17 cellular contexts compared by ENCODE assay signal in genomic region chr1:245086389-245086969, GRCh38.
A peak's percentile ranks its signal among the peaks of the same experiment; 100 is the strongest.
DNase-seq lines count a peak whose midpoint lies in the region; TF ChIP-seq lines count a peak whose summit lies in the region.
"Had no signal": no experiment of that assay in that cellular context is flagged by ENCODE, and none has a peak within 500 bp of the region (broad histone marks: within the 10 kb centered on the region; RNA-seq: fewer than 3 reads in every experiment).

No MANE protein-coding gene starts in this region.

- TF ChIP-seq CTCF in fibroblast of the aortic adventitia (IDR thresholded peaks at IDR 0.05; ENCODE audit: insufficient read depth, low read length) (no peak), Caco-2 (IDR thresholded peaks at IDR 0.05; ENCODE audit: insufficient read depth in 1 of 2, low read depth in 1 of 2, low read length in 1 of 2, severe bottlenecking in 1 of 2, unreplicated experiment in 1 of 2) (no peak)

- no peak overlapping the region for H3K27ac Mint-ChIP-seq in Caco-2 (ENCODE audit: unreplicated experiment)
- H3K27ac Mint-ChIP-seq: activated T-cell treated with anti-CD3 and anti-CD28 coated beads, Interleukin-2, amount 50 U/mL, for 72 hours; CD4-positive, CD25-positive, alpha-beta regulatory T cell; nephron had no signal

- H3K4me1 Mint-ChIP-seq in Caco-2 (ENCODE audit: low read depth, unreplicated experiment) = peaks cover 9% of the 10 kb centered on the region
- H3K4me1 Mint-ChIP-seq: CD4-positive, CD25-positive, alpha-beta regulatory T cell; nephron had no signal

- H3K4me3 Mint-ChIP-seq in Caco-2 (ENCODE audit: unreplicated experiment) = no peak overlapping the region
- H3K4me3 Mint-ChIP-seq: activated T-cell treated with anti-CD3 and anti-CD28 coated beads, Interleukin-2, amount 50 U/mL, for 72 hours; CD4-positive, CD25-positive, alpha-beta regulatory T cell; nephron had no signal

- H3K36me3 ChIP-seq in skeletal muscle satellite cell (ENCODE audit: insufficient read depth, low read length) (no peaks in the 10 kb centered on the region), Caco-2 (ENCODE audit: control insufficient read depth, insufficient read depth, low read length) (no peaks in the 10 kb centered on the region; the same call in 1 of the 2 replicates)

- no peaks in the 10 kb centered on the region for H3K27me3 ChIP-seq in skeletal muscle satellite cell (ENCODE audit: control insufficient read depth, insufficient read depth, low read length)
- H3K27me3 ChIP-seq in Caco-2 (replicated peaks; ENCODE audit: control insufficient read depth, insufficient read depth, low read length) = no peaks in the 10 kb centered on the region

- peaks cover 29% of the 10 kb centered on the region for H3K4me1 ChIP-seq in skeletal muscle satellite cell (ENCODE audit: control insufficient read depth, insufficient read depth, low read length)
- H3K4me1 ChIP-seq in Caco-2 = no peaks in the 10 kb centered on the region; the same call in 1 of the 2 replicates
- H3K4me1 ChIP-seq: psoas muscle had no signal

- POLR2A ChIA-PET in Caco-2 (lab: Charles Lee) = no interaction called here

- CTCF ChIA-PET in Caco-2 (lab: Charles Lee) = interaction anchor here (0.6 kb wide), 1 partner anchor 45 kb away, joined by 3 read pairs; no protein-coding TSS in a partner anchor

- no peaks in the 10 kb centered on the region for H3K9me3 Mint-ChIP-seq in Caco-2 (ENCODE audit: unreplicated experiment)
- H3K9me3 Mint-ChIP-seq: activated T-cell treated with anti-CD3 and anti-CD28 coated beads, Interleukin-2, amount 50 U/mL, for 72 hours; CD4-positive, CD25-positive, alpha-beta regulatory T cell; nephron had no signal

- no peaks in the 10 kb centered on the region for H3K9me3 ChIP-seq in skeletal muscle satellite cell (replicated peaks; ENCODE audit: low read length)
- H3K9me3 ChIP-seq in Caco-2 = no peaks in the 10 kb centered on the region
- H3K9me3 ChIP-seq: psoas muscle had no signal

- no peaks in the 10 kb centered on the region for H3K27me3 Mint-ChIP-seq in Caco-2 (ENCODE audit: insufficient read depth, unreplicated experiment)

- BruUV-seq in Caco-2 (replicated peaks; lab: Mats Ljungman, UMichigan) = no TSS peak

- H3K36me3 Mint-ChIP-seq in Caco-2 (ENCODE audit: insufficient read depth, unreplicated experiment) = peaks cover 5% of the 10 kb centered on the region
- H3K36me3 Mint-ChIP-seq: CD4-positive, CD25-positive, alpha-beta regulatory T cell had no signal

- H3K4me3 ChIP-seq in fibroblast of the aortic adventitia (ENCODE audit: low read depth, low read length) (no peak overlapping the region), skeletal muscle satellite cell (ENCODE audit: low read length) (no peak overlapping the region), Caco-2 (ENCODE audit: low read depth, low read length) (no peak overlapping the region)
- H3K4me3 ChIP-seq: psoas muscle had no signal

- intact Hi-C loops in Caco-2 (cut with micrococcal nuclease; ENCODE audit: unreplicated experiment) = no loop called here

- H3K9ac ChIP-seq in skeletal muscle satellite cell (ENCODE audit: low read depth, low read length) = peak overlapping the region; percentile 16

- peak; percentile 22 for DNase-seq in GM04504 (ENCODE audit: low read depth)
- peak; percentile 80 for DNase-seq in amniotic epithelial cell (ENCODE audit: low read depth)
- peak; percentile 62 for DNase-seq in fibroblast of the aortic adventitia (ENCODE audit: low read depth)
- no peak for DNase-seq in Caco-2
- DNase-seq in NCI-H2171 (lab: John Stamatoyannopoulos, UW) = no peak
- no peak for DNase-seq in kidney tubule cell (ENCODE audit: low spot score)
- DNase-seq: activated CD4-positive, alpha-beta T cell treated with anti-CD3 and anti-CD28 coated beads, Interleukin-2, amount 50 U/mL, for 48 hours; CD4-positive, CD25-positive, alpha-beta regulatory T cell; cortex of kidney; DND-41; MM.1S; NCI-H2029; NCI-H524; psoas muscle had no signal

- H3K4me2 ChIP-seq in skeletal muscle satellite cell (ENCODE audit: low read length) = peak overlapping the region; percentile 49

Comparison
In these comparisons a context has a peak if more than half of its experiments do, and no peak if none do; other contexts are left out.
1. DNase-seq: peak in GM04504 (single experiment), amniotic epithelial cell (single experiment) and fibroblast of the aortic adventitia (single experiment); none in Caco-2 (0 of 2), NCI-H2171 (single experiment) and kidney tubule cell (single experiment).